ENCODE assay signal across 24 cellular contexts in genomic region chr18:35106845-35107148, GRCh38.
DNase-seq lines count a peak whose midpoint lies in the region; ATAC-seq and TF ChIP-seq lines count a peak whose summit lies in the region.
"Had no signal": no experiment of that assay in that cellular context is flagged by ENCODE, and none has a peak within 500 bp of the region (broad histone marks: within the 10 kb centered on the region; RNA-seq: fewer than 3 reads in every experiment).

No MANE protein-coding gene starts in this region.

- no peak for ATAC-seq in activated CD8-positive, alpha-beta memory T cell treated with anti-CD3 and anti-CD28 coated beads, Interleukin-2, amount 10 ng/mL, durations not matched to agents 7 days and 5 days
- ATAC-seq in natural killer cell: peak; percentile 76 to 88 (median 84)
- no peak for ATAC-seq in esophagus mucosa
- ATAC-seq: A549, right lobe of liver had no signal

- peaks cover 4% of the 10 kb centered on the region for H3K4me1 Mint-ChIP-seq in activated CD8-positive, alpha-beta memory T cell treated with anti-CD3 and anti-CD28 coated beads, Interleukin-2, amount 10 ng/mL, durations not matched to agents 7 days and 5 days
- H3K4me1 Mint-ChIP-seq in natural killer cell: peaks cover 51 to 73% of the 10 kb centered on the region in 2 donors
- H3K4me1 Mint-ChIP-seq: nephron had no signal

- peaks cover 4% of the 10 kb centered on the region; the same call in 1 of the 2 replicates for H3K9me2 ChIP-seq in GM23248 (ENCODE audit: insufficient read depth)

- no peak overlapping the region for H2AFZ ChIP-seq in GM23248
- H2AFZ ChIP-seq: parathyroid adenoma had no signal

- H4K20me1 ChIP-seq in GM23248 (ENCODE audit: insufficient read depth): no peaks in the 10 kb centered on the region
- H4K20me1 ChIP-seq: BLaER1 had no signal

- no peaks in the 10 kb centered on the region for H3K27me3 Mint-ChIP-seq in activated CD8-positive, alpha-beta memory T cell treated with anti-CD3 and anti-CD28 coated beads, Interleukin-2, amount 10 ng/mL, durations not matched to agents 7 days and 5 days
- no peaks in the 10 kb centered on the region for H3K27me3 Mint-ChIP-seq in natural killer cell (ENCODE audit: low read depth in 2 of 2)
- H3K27me3 Mint-ChIP-seq: activated CD4-positive, alpha-beta memory T cell treated with anti-CD3 and anti-CD28 coated beads for 36 hours had no signal

- intact Hi-C loops in natural killer cell (cut with micrococcal nuclease): loop anchor here (1.0 to 2.0 kb wide), 3 partner anchors 26 to 64 kb away; no protein-coding TSS in a partner anchor
- intact Hi-C loops in posterior cingulate gyrus (cut with DNase I): no loop called here

- no peak overlapping the region for H3K4me3 Mint-ChIP-seq in activated CD8-positive, alpha-beta memory T cell treated with anti-CD3 and anti-CD28 coated beads, Interleukin-2, amount 10 ng/mL, durations not matched to agents 7 days and 5 days
- peak overlapping the region; percentile 28 for H3K4me3 Mint-ChIP-seq in natural killer cell
- H3K4me3 Mint-ChIP-seq: activated CD4-positive, alpha-beta memory T cell treated with anti-CD3 and anti-CD28 coated beads for 36 hours; activated T-helper 1 cell treated with anti-CD3 and anti-CD28 coated beads, Interleukin-12 subunit alpha, Interleukin-12 subunit beta, Interleukin-2, Interleukin-4 antibody, amounts not matched to agents 30 ng/mL and 10 ng/mL and 1 ng/mL, durations not matched to agents 14 hours and 24 hours and 36 hours; nephron had no signal

- no peaks in the 10 kb centered on the region for H3K36me3 ChIP-seq in GM23248 (ENCODE audit: low read depth)
- H3K36me3 ChIP-seq: breast epithelium, Peyer's patch, right lobe of liver, SJSA1 had no signal

- no peak overlapping the region for H3K27ac ChIP-seq in GM23248
- H3K27ac ChIP-seq: A549, BLaER1, breast epithelium, HL-60, parathyroid adenoma, Peyer's patch, right lobe of liver, SJSA1 had no signal

- in situ Hi-C loops in GM23248 (cut with MboI): no loop called here

- no peaks in the 10 kb centered on the region for H3K4me1 ChIP-seq in GM23248 (ENCODE audit: insufficient read depth)
- H3K4me1 ChIP-seq: A549, BLaER1, breast epithelium, Peyer's patch, SJSA1 had no signal

- no peak overlapping the region for H3K9ac ChIP-seq in GM23248
- H3K9ac ChIP-seq: BLaER1, parathyroid adenoma had no signal

- 39 to 46% methylated on average over 2 of the region's 2 CpGs for WGBS in GM23248 (ENCODE audit: low coverage in 1 of 2, low lambda C conversion rate in 2 of 2, missing lambda C conversion rate in 2 of 2), 2 experiments

- H3K9me3 Mint-ChIP-seq in activated CD8-positive, alpha-beta memory T cell treated with anti-CD3 and anti-CD28 coated beads, Interleukin-2, amount 10 ng/mL, durations not matched to agents 7 days and 5 days (ENCODE audit: low read depth): peaks cover 3% of the 10 kb centered on the region
- H3K9me3 Mint-ChIP-seq in natural killer cell: no peaks in the 10 kb centered on the region
- H3K9me3 Mint-ChIP-seq: activated CD4-positive, alpha-beta memory T cell treated with anti-CD3 and anti-CD28 coated beads for 36 hours had no signal

- H3K27ac Mint-ChIP-seq in activated CD8-positive, alpha-beta memory T cell treated with anti-CD3 and anti-CD28 coated beads, Interleukin-2, amount 10 ng/mL, durations not matched to agents 7 days and 5 days: peak overlapping the region; percentile 5
- no peak overlapping the region for H3K27ac Mint-ChIP-seq in natural killer cell
- H3K27ac Mint-ChIP-seq: activated CD4-positive, alpha-beta memory T cell treated with anti-CD3 and anti-CD28 coated beads for 36 hours; activated T-helper 1 cell treated with anti-CD3 and anti-CD28 coated beads, Interleukin-12 subunit alpha, Interleukin-12 subunit beta, Interleukin-2, Interleukin-4 antibody, amounts not matched to agents 30 ng/mL and 10 ng/mL and 1 ng/mL, durations not matched to agents 14 hours and 24 hours and 36 hours; nephron had no signal

- TF ChIP-seq CTCF in natural killer cell (IDR thresholded peaks at IDR 0.05): no peak

- no peak overlapping the region for H3K4me3 ChIP-seq in Jurkat, Clone E6-1 (ENCODE audit: low read length)
- no peak overlapping the region for H3K4me3 ChIP-seq in GM23248
- H3K4me3 ChIP-seq: A549, BLaER1, breast epithelium, Peyer's patch, right lobe of liver, SJSA1 had no signal

- peaks cover 35% of the 10 kb centered on the region for H3K36me3 Mint-ChIP-seq in activated CD8-positive, alpha-beta memory T cell treated with anti-CD3 and anti-CD28 coated beads, Interleukin-2, amount 10 ng/mL, durations not matched to agents 7 days and 5 days
- H3K36me3 Mint-ChIP-seq in natural killer cell: peaks cover 7% of the 10 kb centered on the region

- H3K79me2 ChIP-seq in GM23248 (ENCODE audit: insufficient read depth): no peaks in the 10 kb centered on the region

- no peak for DNase-seq in activated CD8-positive, alpha-beta memory T cell treated with anti-CD3 and anti-CD28 coated beads, Interleukin-2, amount 10 ng/mL, durations not matched to agents 7 days and 5 days
- DNase-seq in activated CD8-positive, alpha-beta memory T cell treated with anti-CD3 and anti-CD28 coated beads for 24 hours: no peak
- DNase-seq in Jurkat, Clone E6-1 (ENCODE audit: low read depth, low spot score): peak; percentile 25
- peak; percentile 41 for DNase-seq in amniotic epithelial cell (ENCODE audit: low read depth)
- DNase-seq in natural killer cell: no peak
- DNase-seq in posterior cingulate gyrus: no peak
- DNase-seq in GM23248: no peak
- DNase-seq: activated CD4-positive, alpha-beta memory T cell treated with anti-CD3 and anti-CD28 coated beads for 36 hours; cortex of kidney; mesenchymal stem cell; NCI-H1105 treated with DMSO at 0.1 percent for 48 hours; NCI-H510A treated with DMSO at 0.1 percent for 48 hours; Peyer's patch; right lobe of liver; stimulated activated CD4-positive, alpha-beta T cell treated with anti-CD3 and anti-CD28 coated beads, Interleukin-15, amount 100 ng/mL, for 24 hours had no signal

- no peaks in the 10 kb centered on the region for H3F3A ChIP-seq in GM23248 (ENCODE audit: insufficient read depth)

- H3K27me3 ChIP-seq in GM23248 (replicated peaks; ENCODE audit: insufficient read depth): no peaks in the 10 kb centered on the region
- H3K27me3 ChIP-seq: BLaER1, breast epithelium, Peyer's patch, right lobe of liver, SJSA1 had no signal

- H3K9me3 ChIP-seq in GM23248 (ENCODE audit: low read depth): no peaks in the 10 kb centered on the region
- H3K9me3 ChIP-seq: A549, breast epithelium, Peyer's patch, right lobe of liver, SJSA1 had no signal

- no peak overlapping the region for H3K4me2 ChIP-seq in GM23248 (ENCODE audit: unreplicated experiment)
- H3K4me2 ChIP-seq: A549, BLaER1 had no signal

- CTCF ChIA-PET in activated CD8-positive, alpha-beta memory T cell treated with anti-CD3 and anti-CD28 coated beads, Interleukin-2, amount 10 ng/mL, durations not matched to agents 7 days and 5 days (lab: Charles Lee): no interaction called here

Comparison
In these comparisons a context has a peak if more than half of its experiments do, and no peak if none do; other contexts are left out.
1. ATAC-seq: peak in natural killer cell (3 of 3); none in activated CD8-positive, alpha-beta memory T cell treated with anti-CD3 and anti-CD28 coated beads, Interleukin-2, amount 10 ng/mL, durations not matched to agents 7 days and 5 days (single experiment) and esophagus mucosa (single experiment).
2. DNase-seq: peak in Jurkat, Clone E6-1 (single experiment) and amniotic epithelial cell (single experiment); none in activated CD8-positive, alpha-beta memory T cell treated with anti-CD3 and anti-CD28 coated beads, Interleukin-2, amount 10 ng/mL, durations not matched to agents 7 days and 5 days (single experiment), activated CD8-positive, alpha-beta memory T cell treated with anti-CD3 and anti-CD28 coated beads for 24 hours (single experiment), natural killer cell (single experiment), posterior cingulate gyrus (0 of 10) and GM23248 (single experiment).